ENCODE assay signal across 15 cellular contexts in genomic region chr12:71764587-71765321, GRCh38.
"Had no signal": no experiment of that assay in that cellular context is flagged by ENCODE, and none has a peak within 500 bp of the region (broad histone marks: within the 10 kb centered on the region; RNA-seq: fewer than 3 reads in every experiment).

No MANE protein-coding gene starts in this region.

- H3K27ac ChIP-seq: cardiac muscle cell, suprapubic skin had no signal

- H3K4me3 ChIP-seq: adrenal gland, cardiac muscle cell, esophagus muscularis mucosa, suprapubic skin had no signal

- H3K27me3 Mint-ChIP-seq: activated CD4-positive, alpha-beta memory T cell treated with anti-CD3 and anti-CD28 coated beads for 36 hours; activated CD8-positive, alpha-beta memory T cell treated with anti-CD3 and anti-CD28 coated beads, Interleukin-2, amount 10 ng/mL, durations not matched to agents 7 days and 5 days; naive B cell had no signal

- H3K4me3 Mint-ChIP-seq: activated CD4-positive, alpha-beta memory T cell treated with anti-CD3 and anti-CD28 coated beads for 36 hours; activated CD8-positive, alpha-beta memory T cell treated with anti-CD3 and anti-CD28 coated beads, Interleukin-2, amount 10 ng/mL, durations not matched to agents 7 days and 5 days; activated naive CD4-positive, alpha-beta T cell treated with anti-CD3 and anti-CD28 coated beads for 36 hours; activated T-helper 1 cell treated with anti-CD3 and anti-CD28 coated beads, Interleukin-12 subunit alpha, Interleukin-12 subunit beta, Interleukin-2, Interleukin-4 antibody, amounts not matched to agents 30 ng/mL and 10 ng/mL and 1 ng/mL, durations not matched to agents 14 hours and 24 hours and 36 hours; naive B cell had no signal

- H3K36me3 ChIP-seq: adrenal gland, cardiac muscle cell had no signal

- H3K27me3 ChIP-seq: adrenal gland, cardiac muscle cell, esophagus muscularis mucosa, suprapubic skin had no signal

- H3K27ac Mint-ChIP-seq: activated CD8-positive, alpha-beta memory T cell treated with anti-CD3 and anti-CD28 coated beads, Interleukin-2, amount 10 ng/mL, durations not matched to agents 7 days and 5 days; activated naive CD4-positive, alpha-beta T cell treated with anti-CD3 and anti-CD28 coated beads for 36 hours; activated T-helper 1 cell treated with anti-CD3 and anti-CD28 coated beads, Interleukin-12 subunit alpha, Interleukin-12 subunit beta, Interleukin-2, Interleukin-4 antibody, amounts not matched to agents 30 ng/mL and 10 ng/mL and 1 ng/mL, durations not matched to agents 14 hours and 24 hours and 36 hours had no signal

- ATAC-seq: activated CD8-positive, alpha-beta memory T cell treated with anti-CD3 and anti-CD28 coated beads, Interleukin-2, amount 10 ng/mL, durations not matched to agents 7 days and 5 days had no signal

- H3K9me3 ChIP-seq: suprapubic skin had no signal

- DNase-seq: activated CD4-positive, alpha-beta memory T cell treated with anti-CD3 and anti-CD28 coated beads for 36 hours; activated CD8-positive, alpha-beta memory T cell treated with anti-CD3 and anti-CD28 coated beads, Interleukin-2, amount 10 ng/mL, durations not matched to agents 7 days and 5 days; activated naive CD4-positive, alpha-beta T cell treated with anti-CD3 and anti-CD28 coated beads for 36 hours; adrenal gland; islet precursor cell; naive B cell; posterior cingulate gyrus; retina; stimulated activated CD4-positive, alpha-beta T cell treated with anti-CD3 and anti-CD28 coated beads, Interleukin-12 subunit alpha, Interleukin-12 subunit beta, amount 100 ng/mL, for 4 hours; stimulated activated CD4-positive, alpha-beta T cell treated with anti-CD3 and anti-CD28 coated beads, Interleukin-2, amount 100 ng/mL, for 24 hours; trophoblast cell had no signal
